11 cellular contexts compared by ENCODE assay signal in the genomic region with DNA sequence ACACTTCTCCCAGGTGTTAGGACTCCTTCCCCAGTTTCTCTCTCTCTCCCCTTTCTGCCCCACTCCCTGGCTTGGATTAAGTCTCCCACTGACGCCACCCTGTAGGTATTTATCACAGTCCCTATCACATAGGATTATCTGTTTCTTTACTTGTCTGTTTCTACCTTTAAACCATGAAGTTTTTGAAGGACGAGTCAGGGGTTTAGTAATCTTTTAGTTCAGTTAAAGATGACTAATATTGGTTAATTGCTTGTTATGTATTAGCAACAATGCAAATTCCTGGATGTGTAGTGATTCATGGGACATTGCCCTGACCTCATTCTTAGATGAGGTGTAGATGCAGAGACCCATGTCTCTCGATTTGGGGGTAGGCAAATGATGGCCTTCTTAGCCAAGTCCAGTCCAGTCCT. TPM values are rescaled to one million over a fixed set of nuclear protein-coding genes. Genes with fewer than 3 reads are reported as not detected.
DNase-seq lines count a peak whose midpoint lies in the region; ATAC-seq, FAIRE-seq and TF ChIP-seq lines count a peak whose summit lies in the region.
"Had no signal": no experiment of that assay in that cellular context is flagged by ENCODE, and none has a peak within 500 bp of the region (broad histone marks: within the 10 kb centered on the region; RNA-seq: fewer than 3 reads in every experiment).

No MANE protein-coding gene starts in this region.

- peaks cover 0 to 9% of the 10 kb centered on the region in 2 donors for H3K4me1 ChIP-seq in breast epithelium
- peaks cover 61% of the 10 kb centered on the region for H3K4me1 ChIP-seq in astrocyte (ENCODE audit: insufficient read depth, low read length)
- H3K4me1 ChIP-seq in hepatocyte (ENCODE audit: insufficient read depth) = peaks cover 58% of the 10 kb centered on the region
- no peaks in the 10 kb centered on the region for H3K4me1 ChIP-seq in uterus

- FAIRE-seq in astrocyte (lab: Jason Lieb, UNC) = no peak

- peak overlapping the region in 1 of 3 donors; percentile 33 for H3K4me3 ChIP-seq in breast epithelium
- no peak overlapping the region for H3K4me3 ChIP-seq in astrocyte (ENCODE audit: insufficient read depth, low read depth, low read length)
- no peak overlapping the region for H3K4me3 ChIP-seq in hepatocyte
- H3K4me3 ChIP-seq in uterus = no peak overlapping the region
- H3K4me3 ChIP-seq: sigmoid colon had no signal

- intact Hi-C loops in MCF 10A (cut with micrococcal nuclease) (loop anchor here (5.0 kb wide), 1 partner anchor 33 kb away; no protein-coding TSS in a partner anchor), breast epithelium (cut with DNase I; ENCODE audit: low total_unique reads) (no loop called here), uterus (cut with DNase I; ENCODE audit: low total_unique reads) (no loop called here)

- peak overlapping the region; percentile 95 for H3K4me2 ChIP-seq in astrocyte (ENCODE audit: low read length)
- peak overlapping the region; percentile 50 for H3K4me2 ChIP-seq in hepatocyte

- no peak for TF ChIP-seq CTCF in MCF 10A (IDR thresholded peaks at IDR 0.05; ENCODE audit: unreplicated experiment)
- TF ChIP-seq CTCF in breast epithelium (IDR thresholded peaks at IDR 0.05) = no peak
- no peak for TF ChIP-seq CTCF in astrocyte (IDR thresholded peaks at IDR 0.05; ENCODE audit: insufficient read depth, low read depth, low read length)
- no peak for TF ChIP-seq CTCF in hepatocyte (IDR thresholded peaks at IDR 0.05; ENCODE audit: poor library complexity)
- TF ChIP-seq CTCF in type B pancreatic cell (conservative IDR thresholded peaks at IDR 0.05) = no peak
- TF ChIP-seq CTCF in uterus (IDR thresholded peaks at IDR 0.05) = no peak

- H3K9me3 Mint-ChIP-seq in MCF 10A (ENCODE audit: unreplicated experiment) (no peaks in the 10 kb centered on the region), astrocyte (ENCODE audit: unreplicated experiment) (no peaks in the 10 kb centered on the region), type B pancreatic cell (peaks cover 4% of the 10 kb centered on the region)
- no peaks in the 10 kb centered on the region for H3K9me3 Mint-ChIP-seq in stimulated activated effector memory CD8-positive, alpha-beta T cell treated with anti-CD3 and anti-CD28 coated beads, Interleukin-12 subunit alpha, Interleukin-12 subunit beta, amount 100 ng/mL, for 72 hours
- H3K9me3 Mint-ChIP-seq: activated naive CD8-positive, alpha-beta T cell treated with anti-CD3 and anti-CD28 coated beads for 36 hours had no signal

- H3K9me3 ChIP-seq in breast epithelium (no peaks in the 10 kb centered on the region), astrocyte (ENCODE audit: insufficient read depth, low read depth, low read length) (no peaks in the 10 kb centered on the region), hepatocyte (ENCODE audit: low read depth) (no peaks in the 10 kb centered on the region), uterus (no peaks in the 10 kb centered on the region)
- H3K9me3 ChIP-seq: sigmoid colon had no signal

- H3K79me2 ChIP-seq in astrocyte (ENCODE audit: insufficient read depth, low read length) (peaks cover 100% of the 10 kb centered on the region), hepatocyte (peaks cover 97% of the 10 kb centered on the region)

- H4K20me1 ChIP-seq in astrocyte (ENCODE audit: insufficient read depth, low read length) (peaks cover 54% of the 10 kb centered on the region), hepatocyte (ENCODE audit: insufficient read depth, poor library complexity, severe bottlenecking) (peaks cover 16% of the 10 kb centered on the region)

- CTCF ChIA-PET in MCF 10A (lab: Yijun Ruan, JAX) = interaction anchor here (1.0 kb wide), 1 partner anchor 205 kb away, joined by 3 read pairs; no protein-coding TSS in a partner anchor

- H3K9ac ChIP-seq in astrocyte (ENCODE audit: low read length) = peak overlapping the region; percentile 68

- DNase-seq in MCF 10A (ENCODE audit: unreplicated experiment) (peak; percentile 60), breast epithelium (ENCODE audit: low spot score in 2 of 2) (no peak), astrocyte (ENCODE audit: low read depth) (peak; percentile 86), hepatocyte (ENCODE audit: low spot score) (peak; percentile 43), type B pancreatic cell (ENCODE audit: extremely low spot score, unreplicated experiment) (no peak), uterus (no peak)
- no peak for DNase-seq in stimulated activated effector memory CD8-positive, alpha-beta T cell treated with anti-CD3 and anti-CD28 coated beads, Interleukin-12 subunit alpha, Interleukin-12 subunit beta, amount 100 ng/mL, for 72 hours (ENCODE audit: low spot score in 2 of 2)
- DNase-seq in activated CD4-positive, alpha-beta T cell treated with anti-CD3 and anti-CD28 coated beads for 48 hours = no peak
- DNase-seq: activated CD8-positive, alpha-beta memory T cell treated with anti-CD3 and anti-CD28 coated beads for 24 hours; activated naive CD8-positive, alpha-beta T cell treated with anti-CD3 and anti-CD28 coated beads for 36 hours; sigmoid colon had no signal

- H3K27me3 ChIP-seq in breast epithelium (no peaks in the 10 kb centered on the region), astrocyte (ENCODE audit: insufficient read depth, low read length) (no peaks in the 10 kb centered on the region), hepatocyte (no peaks in the 10 kb centered on the region), uterus (no peaks in the 10 kb centered on the region)
- H3K27me3 ChIP-seq: sigmoid colon had no signal

- POLR2A ChIA-PET in MCF 10A (lab: Yijun Ruan, JAX) = interaction anchor here (1.0 to 6.3 kb wide), 6 partner anchors 13 to 179 kb away, joined by 3 to 113 read pairs (median 4); no protein-coding TSS in a partner anchor

- H3K4me1 Mint-ChIP-seq in MCF 10A (ENCODE audit: insufficient read depth, unreplicated experiment) (peaks cover 70% of the 10 kb centered on the region), astrocyte (ENCODE audit: low read depth, unreplicated experiment) (peaks cover 58% of the 10 kb centered on the region), type B pancreatic cell (ENCODE audit: unreplicated experiment) (peaks cover 74% of the 10 kb centered on the region)
- peaks cover 2% of the 10 kb centered on the region for H3K4me1 Mint-ChIP-seq in stimulated activated effector memory CD8-positive, alpha-beta T cell treated with anti-CD3 and anti-CD28 coated beads, Interleukin-12 subunit alpha, Interleukin-12 subunit beta, amount 100 ng/mL, for 72 hours

- H3K36me3 ChIP-seq in breast epithelium = no peaks in the 10 kb centered on the region
- H3K36me3 ChIP-seq in astrocyte (ENCODE audit: insufficient read depth, low read length) = peaks cover 5% of the 10 kb centered on the region
- no peaks in the 10 kb centered on the region for H3K36me3 ChIP-seq in hepatocyte (replicated peaks; ENCODE audit: insufficient read depth, low read depth)
- no peaks in the 10 kb centered on the region for H3K36me3 ChIP-seq in uterus
- H3K36me3 ChIP-seq: sigmoid colon had no signal

- peak overlapping the region; percentile 29 for H3K4me3 Mint-ChIP-seq in MCF 10A (ENCODE audit: unreplicated experiment)
- H3K4me3 Mint-ChIP-seq in astrocyte (ENCODE audit: unreplicated experiment) = peak overlapping the region; percentile 61
- H3K4me3 Mint-ChIP-seq in type B pancreatic cell = peak overlapping the region; percentile 59
- H3K4me3 Mint-ChIP-seq in stimulated activated effector memory CD8-positive, alpha-beta T cell treated with anti-CD3 and anti-CD28 coated beads, Interleukin-12 subunit alpha, Interleukin-12 subunit beta, amount 100 ng/mL, for 72 hours = no peak overlapping the region
- H3K4me3 Mint-ChIP-seq: activated naive CD8-positive, alpha-beta T cell treated with anti-CD3 and anti-CD28 coated beads for 36 hours had no signal

- H3K27ac Mint-ChIP-seq in MCF 10A (ENCODE audit: low read depth, unreplicated experiment) (peak overlapping the region; percentile 82), astrocyte (ENCODE audit: unreplicated experiment) (peak overlapping the region; percentile 89), type B pancreatic cell (peak overlapping the region; percentile 72)
- no peak overlapping the region for H3K27ac Mint-ChIP-seq in stimulated activated effector memory CD8-positive, alpha-beta T cell treated with anti-CD3 and anti-CD28 coated beads, Interleukin-12 subunit alpha, Interleukin-12 subunit beta, amount 100 ng/mL, for 72 hours
- H3K27ac Mint-ChIP-seq: activated naive CD8-positive, alpha-beta T cell treated with anti-CD3 and anti-CD28 coated beads for 36 hours had no signal

- TF ChIP-seq POLR2A in breast epithelium (IDR thresholded peaks at IDR 0.05) = no peak
- TF ChIP-seq POLR2A in uterus (IDR thresholded peaks at IDR 0.05) = no peak

- no peak for ATAC-seq in stimulated activated effector memory CD8-positive, alpha-beta T cell treated with anti-CD3 and anti-CD28 coated beads, Interleukin-12 subunit alpha, Interleukin-12 subunit beta, amount 100 ng/mL, for 72 hours

- H3K27ac ChIP-seq in breast epithelium (peak overlapping the region in 1 of 2 donors; percentile 59), astrocyte (ENCODE audit: low read depth, low read length) (peak overlapping the region; percentile 86), hepatocyte (peak overlapping the region; percentile 73), uterus (no peak overlapping the region)

- H3K36me3 Mint-ChIP-seq in MCF 10A (ENCODE audit: insufficient read depth, unreplicated experiment) (peaks cover 47% of the 10 kb centered on the region), astrocyte (ENCODE audit: low read depth, unreplicated experiment) (peaks cover 2% of the 10 kb centered on the region), type B pancreatic cell (peaks cover 24% of the 10 kb centered on the region)
- H3K36me3 Mint-ChIP-seq in stimulated activated effector memory CD8-positive, alpha-beta T cell treated with anti-CD3 and anti-CD28 coated beads, Interleukin-12 subunit alpha, Interleukin-12 subunit beta, amount 100 ng/mL, for 72 hours = no peaks in the 10 kb centered on the region
- H3K36me3 Mint-ChIP-seq: activated naive CD8-positive, alpha-beta T cell treated with anti-CD3 and anti-CD28 coated beads for 36 hours had no signal

- no peaks in the 10 kb centered on the region for H3K27me3 Mint-ChIP-seq in MCF 10A (ENCODE audit: insufficient read depth, unreplicated experiment)
- H3K27me3 Mint-ChIP-seq in astrocyte (ENCODE audit: low read depth, unreplicated experiment) = no peaks in the 10 kb centered on the region
- no peaks in the 10 kb centered on the region for H3K27me3 Mint-ChIP-seq in type B pancreatic cell

- no peak overlapping the region for H2AFZ ChIP-seq in astrocyte (ENCODE audit: low read depth, low read length)
- H2AFZ ChIP-seq in hepatocyte = no peak overlapping the region

- WGBS in hepatocyte (ENCODE audit: low lambda C conversion rate, missing lambda C conversion rate) = 45% methylated on average over 3 of the region's 3 CpGs

- no peaks in the 10 kb centered on the region for H3K9me2 ChIP-seq in hepatocyte (replicated peaks; ENCODE audit: insufficient read depth)

- no TSS peak for BruUV-seq in MCF 10A (replicated peaks; lab: Mats Ljungman, UMichigan)

RNA-seq across cellular contexts. Expression of gene LAMC1, which starts 6.4 kb away (rescaled TPM):
- total RNA-seq in MCF 10A (2022) (179 and 230 TPM in 2 replicates), breast epithelium (100 to 1,000 TPM; 125 to 679 (median 249) TPM), astrocyte (270 and 284 TPM in 2 replicates), hepatocyte (178 and 185 TPM in 2 replicates), type B pancreatic cell (ENCODE audit: low replicate concordance) (164 and 178 TPM in 2 replicates), uterus (100 to 1,000 TPM; 130 to 315 (median 214) TPM)
- 78.4 and 86.3 TPM in 2 replicates for polyA plus RNA-seq in hepatocyte

Comparison
In these comparisons a context has a peak if more than half of its experiments do, and no peak if none do; other contexts are left out.
1. DNase-seq: peak in MCF 10A (single experiment), astrocyte (single experiment) and hepatocyte (single experiment); none in breast epithelium (0 of 2), type B pancreatic cell (single experiment), stimulated activated effector memory CD8-positive, alpha-beta T cell treated with anti-CD3 and anti-CD28 coated beads, Interleukin-12 subunit alpha, Interleukin-12 subunit beta, amount 100 ng/mL, for 72 hours (0 of 2), uterus (0 of 2) and activated CD4-positive, alpha-beta T cell treated with anti-CD3 and anti-CD28 coated beads for 48 hours (single experiment).
2. H3K27ac ChIP-seq: peak in astrocyte (single experiment) and hepatocyte (single experiment); none in uterus (0 of 2).